In the genomic region with DNA sequence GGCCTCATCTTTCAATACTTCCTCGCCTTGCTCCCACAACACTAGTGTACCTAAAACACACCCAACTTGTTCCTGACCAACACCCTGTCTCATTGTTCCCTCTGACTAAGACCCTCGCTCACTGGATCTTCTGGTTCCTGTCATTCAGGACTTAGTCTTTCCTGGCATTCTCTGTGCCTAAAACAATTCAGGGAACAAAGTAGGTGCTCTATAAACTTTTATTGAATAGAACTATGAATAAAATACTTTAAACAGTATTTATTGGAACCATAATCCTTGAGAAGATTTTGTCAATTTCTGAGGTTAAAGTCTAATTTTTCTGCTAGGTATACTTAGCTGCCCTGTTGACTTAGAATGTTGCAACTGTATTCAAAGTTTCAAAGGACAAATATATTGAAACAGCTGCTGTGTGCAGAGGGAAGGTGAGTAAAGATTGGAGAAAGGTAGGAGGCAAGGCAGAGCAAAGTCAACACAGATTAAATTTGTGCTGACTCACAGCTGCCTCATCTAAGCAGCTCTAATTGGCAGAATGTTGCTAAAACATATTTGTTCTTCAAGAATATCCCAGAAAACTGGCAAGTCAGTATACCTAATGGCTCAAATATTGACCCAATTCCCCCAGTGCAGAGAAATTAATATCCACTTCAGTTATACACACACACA, we compare ENCODE assay signal across 13 cellular contexts. TPM values are rescaled to one million over a fixed set of nuclear protein-coding genes. Genes with fewer than 3 reads are reported as not detected.
DNase-seq lines count a peak whose midpoint lies in the region; ATAC-seq, FAIRE-seq and TF ChIP-seq lines count a peak whose summit lies in the region.
"Had no signal": no experiment of that assay in that cellular context is flagged by ENCODE, and none has a peak within 500 bp of the region (broad histone marks: within the 10 kb centered on the region; RNA-seq: fewer than 3 reads in every experiment).

No MANE protein-coding gene starts in this region.

- H2BK12ac ChIP-seq in H1 (ENCODE audit: low read depth, low read length): no peak overlapping the region

- H3K18ac ChIP-seq in H1 (ENCODE audit: extremely low read depth, low read length): no peak overlapping the region

- H3K4me3 Mint-ChIP-seq in neural crest cell (no peak overlapping the region), neural progenitor cell (no peak overlapping the region)

- no peak overlapping the region for H4K8ac ChIP-seq in H1 (ENCODE audit: extremely low read depth, insufficient read depth, low read length)

- H3K36me3 ChIP-seq in H1 (ENCODE audit: control insufficient read depth in 2 of 4, insufficient read depth in 4 of 4, low read length in 3 of 4) (no peaks in the 10 kb centered on the region), neural progenitor cell (no peaks in the 10 kb centered on the region)
- H3K36me3 ChIP-seq: ovary had no signal

- peaks cover 11% of the 10 kb centered on the region for H3F3A ChIP-seq in neural progenitor cell (ENCODE audit: low read depth)

- TF ChIP-seq EP300 in H1 (IDR thresholded peaks at IDR 0.05; ENCODE audit: borderline replicate concordance in 1 of 2, low read depth in 2 of 2, low read length in 2 of 2): no peak

- ATAC-seq in GM18868 (IDR thresholded peaks at IDR 0.05; ENCODE audit: unreplicated experiment) (no peak), GM21825 (IDR thresholded peaks at IDR 0.05; ENCODE audit: unreplicated experiment) (no peak), GM18861 (IDR thresholded peaks at IDR 0.05; ENCODE audit: unreplicated experiment) (no peak)

- no peak overlapping the region for H2BK15ac ChIP-seq in H1 (ENCODE audit: low read length)

- no peaks in the 10 kb centered on the region for H4K20me1 ChIP-seq in H1 (replicated peaks in 1 of 2; ENCODE audit: control insufficient read depth in 1 of 2, insufficient read depth in 2 of 2, low read length in 2 of 2)
- H4K20me1 ChIP-seq in neural progenitor cell (ENCODE audit: low read depth): no peaks in the 10 kb centered on the region

- no peaks in the 10 kb centered on the region for H3K23me2 ChIP-seq in H1 (ENCODE audit: low read depth, low read length)

- WGBS in H1 (ENCODE audit: extremely low coverage in 1 of 2, insufficient coverage in 1 of 2, insufficient read length in 1 of 2, insufficient replicate concordance in 2 of 2, low coverage in 1 of 2, low lambda C conversion rate in 2 of 2, missing lambda C conversion rate in 1 of 2), 2 experiments: 88% methylated on average over 2 of the region's 2 CpGs; no CpG with 5 or more reads in 1 of the 2 experiments

- H2AFZ ChIP-seq in H1 (ENCODE audit: low read length) (no peak overlapping the region), neural progenitor cell (replicated peaks) (no peak overlapping the region)

- no peaks in the 10 kb centered on the region for H3K79me1 ChIP-seq in H1 (ENCODE audit: low read depth, low read length)

- no peak overlapping the region for H2BK120ac ChIP-seq in H1 (replicated peaks; ENCODE audit: low read depth, low read length)

- TF ChIP-seq POLR2A in H1 (IDR thresholded peaks at IDR 0.05; ENCODE audit: control extremely low read depth in 1 of 2, low read depth in 2 of 2, low read length in 2 of 2): no peak

- H3K9ac ChIP-seq in H1 (replicated peaks in 1 of 4; ENCODE audit: extremely low read depth in 1 of 4, low read depth in 3 of 4, low read length in 3 of 4) (no peak overlapping the region), neural progenitor cell (no peak overlapping the region)

- no peak overlapping the region for H3K27ac ChIP-seq in H1 (ENCODE audit: low read depth, low read length)
- H3K27ac ChIP-seq in neural progenitor cell: no peak overlapping the region
- H3K27ac ChIP-seq: ovary, SK-N-MC had no signal

- CTCF ChIA-PET in H1 (lab: Charles Lee; ENCODE audit: partially characterized antibody): interaction anchor here (0.6 to 3.2 kb wide), 17 partner anchors 9 to 157 kb away, joined by 3 to 20 read pairs (median 5); no protein-coding TSS in a partner anchor

- no peak overlapping the region for H3K14ac ChIP-seq in H1 (ENCODE audit: insufficient read length)

- H4K91ac ChIP-seq in H1 (replicated peaks; ENCODE audit: insufficient read length, low read length): no peak overlapping the region

- H3K27me3 Mint-ChIP-seq in neural crest cell (ENCODE audit: low read depth): no peaks in the 10 kb centered on the region
- H3K27me3 Mint-ChIP-seq in neural progenitor cell (ENCODE audit: insufficient read depth, low read depth): no peaks in the 10 kb centered on the region

- H2AK5ac ChIP-seq in H1 (ENCODE audit: low read depth, low read length): no peak overlapping the region

- H3K4me1 ChIP-seq in H1 (replicated peaks in 1 of 4; ENCODE audit: control insufficient read depth in 3 of 4, insufficient read depth in 4 of 4, low read length in 3 of 4) (no peaks in the 10 kb centered on the region), neural progenitor cell (peaks cover 15% of the 10 kb centered on the region)

- no peak overlapping the region for H3K23ac ChIP-seq in H1 (ENCODE audit: insufficient read length)

- H3K4me2 ChIP-seq in H1 (ENCODE audit: insufficient read depth in 1 of 2, low read depth in 2 of 2, low read length in 2 of 2): no peak overlapping the region
- H3K4me2 ChIP-seq in neural progenitor cell: no peak overlapping the region

- no peak overlapping the region for H3K56ac ChIP-seq in H1 (replicated peaks; ENCODE audit: insufficient read length, low read depth, low read length)

- no peak overlapping the region; the same call in 1 of the 2 replicates for H2BK20ac ChIP-seq in H1 (ENCODE audit: low read length)

- H3K27me3 ChIP-seq in H1 (replicated peaks in 1 of 4; ENCODE audit: control insufficient read depth in 3 of 4, extremely low read depth in 1 of 4, insufficient read depth in 3 of 4, low read length in 3 of 4) (no peaks in the 10 kb centered on the region), neural progenitor cell (no peaks in the 10 kb centered on the region)
- H3K27me3 ChIP-seq: ovary had no signal

- H3K9me3 ChIP-seq in H1 (ENCODE audit: insufficient read depth in 2 of 2, low read depth in 1 of 2, low read length in 1 of 2) (no peaks in the 10 kb centered on the region), neural progenitor cell (ENCODE audit: low read depth) (no peaks in the 10 kb centered on the region)
- H3K9me3 ChIP-seq: ovary had no signal

- H4K5ac ChIP-seq in H1 (ENCODE audit: insufficient read length, low read depth, low read length): no peak overlapping the region

- TF ChIP-seq RAD21 in H1 (IDR thresholded peaks at IDR 0.05 in 1 of 2, conservative IDR thresholded peaks at IDR 0.05 in 1 of 2; ENCODE audit: low read depth in 2 of 2, low read length in 2 of 2): no peak

- H3K9me3 Mint-ChIP-seq in neural crest cell (peaks cover 6% of the 10 kb centered on the region), neural progenitor cell (no peaks in the 10 kb centered on the region)

- H3K4me3 ChIP-seq in H1 (ENCODE audit: extremely low read depth in 1 of 4, insufficient read depth in 2 of 4, low read depth in 3 of 4, low read length in 4 of 4) (no peak overlapping the region), neural progenitor cell (no peak overlapping the region)
- H3K4me3 ChIP-seq: ovary, SK-N-MC had no signal

- no peak for TF ChIP-seq CTCF in H1 (IDR thresholded peaks at IDR 0.05; ENCODE audit: control extremely low read depth in 1 of 3, insufficient read depth in 1 of 3, low read depth in 1 of 3, low read length in 3 of 3)
- no peak for TF ChIP-seq CTCF in neural crest cell (conservative IDR thresholded peaks at IDR 0.05)
- TF ChIP-seq CTCF in neural progenitor cell (IDR thresholded peaks at IDR 0.05): no peak

- no peak overlapping the region for H3K4ac ChIP-seq in H1 (replicated peaks; ENCODE audit: insufficient read length, low read depth, low read length)

- H3K36me3 Mint-ChIP-seq in neural crest cell (ENCODE audit: low read depth): no peaks in the 10 kb centered on the region
- H3K36me3 Mint-ChIP-seq in neural progenitor cell: no peaks in the 10 kb centered on the region

- H3K4me1 Mint-ChIP-seq in neural crest cell: peaks cover 4% of the 10 kb centered on the region
- peaks cover 3% of the 10 kb centered on the region for H3K4me1 Mint-ChIP-seq in neural progenitor cell

- POLR2A ChIA-PET in H1 (lab: Charles Lee; ENCODE audit: partially characterized antibody): no interaction called here

- no peak for FAIRE-seq in H1 (lab: Jason Lieb, UNC)

- H3K79me2 ChIP-seq in H1 (ENCODE audit: control insufficient read depth in 1 of 2, insufficient read depth in 2 of 2, low read length in 2 of 2) (no peaks in the 10 kb centered on the region), neural progenitor cell (ENCODE audit: low read depth) (no peaks in the 10 kb centered on the region)

- H3K27ac Mint-ChIP-seq in neural crest cell (ENCODE audit: unreplicated experiment) (peak overlapping the region; percentile 32), neural progenitor cell (no peak overlapping the region)

- DNase-seq in GM03348 (ENCODE audit: low spot score) (peak; percentile 23), NCI-H345 treated with DMSO at 0.1 percent for 48 hours (lab: John Stamatoyannopoulos, UW; ENCODE audit: unreplicated experiment) (peak; percentile 13), H1 (ENCODE audit: low read depth in 1 of 2, low spot score in 2 of 2) (no peak), neural crest cell (ENCODE audit: low read depth, low spot score) (no peak), neural progenitor cell (ENCODE audit: low spot score) (no peak)
- DNase-seq: central memory CD4-positive, alpha-beta T cell; hypothalamus; ovary had no signal

- H2BK5ac ChIP-seq in H1 (ENCODE audit: low read depth, low read length): no peak overlapping the region

RNA-seq across cellular contexts. Expression of gene GSTA2, which starts 37.6 kb away (rescaled TPM):
- total RNA-seq in H1 (2021; fragmentation: NEBNext Ultra II Directional; extraction: Animal tissue kit (Norgen Biotek cat#: 25700)): not detected in 2 replicates
- 0.05 TPM in 1 of 2 replicates, not detected in the other for polyA plus RNA-seq in H1 (2011; rRNA removed)
- polyA plus RNA-seq in H1 (2011; cell fraction: cytosol; rRNA removed): not detected
- not detected for polyA plus RNA-seq in H1 (2011; cell fraction: nucleus; rRNA removed)
- polyA plus RNA-seq in H1 (2012, experiment 1 of 2): not detected in 4 replicates
- not detected for polyA plus RNA-seq in H1 (2012, experiment 2 of 2)
- 0.06 TPM for polyA plus RNA-seq in H1 (2013, experiment 1 of 2)
- 0.07 TPM for polyA plus RNA-seq in H1 (2013, experiment 2 of 2)
- not detected in 2 replicates for polyA minus RNA-seq in H1 (2011; rRNA and poly(A)+ RNA removed)
- polyA minus RNA-seq in H1 (2011; cell fraction: cytosol; rRNA and poly(A)+ RNA removed): not detected
- not detected for polyA minus RNA-seq in H1 (2011; cell fraction: nucleus; rRNA and poly(A)+ RNA removed)
- total RNA-seq in neural crest cell (not detected in 2 replicates), neural progenitor cell (ENCODE audit: low replicate concordance) (not detected in 2 replicates)
- total RNA-seq: activated CD8-positive, alpha-beta memory T cell treated with anti-CD3 and anti-CD28 coated beads for 36 hours had no signal

RNA-seq across cellular contexts. Expression of gene TMEM14A, which starts 54.7 kb away (rescaled TPM):
- 11.2 and 12.5 TPM in 2 replicates for total RNA-seq in H1 (2021; fragmentation: NEBNext Ultra II Directional; extraction: Animal tissue kit (Norgen Biotek cat#: 25700))
- polyA plus RNA-seq in H1 (2011; rRNA removed): 8.9 and 11.1 TPM in 2 replicates
- polyA plus RNA-seq in H1 (2011; cell fraction: cytosol; rRNA removed): 13.4 TPM
- polyA plus RNA-seq in H1 (2011; cell fraction: nucleus; rRNA removed): 1.9 TPM
- polyA plus RNA-seq in H1 (2012, experiment 1 of 2): 7.7 to 9.8 TPM (median 9.0 TPM) in 4 replicates
- 11.8 TPM for polyA plus RNA-seq in H1 (2012, experiment 2 of 2)
- polyA plus RNA-seq in H1 (2013, experiment 1 of 2): 8.2 TPM
- polyA plus RNA-seq in H1 (2013, experiment 2 of 2): 7.3 TPM
- polyA minus RNA-seq in H1 (2011; rRNA and poly(A)+ RNA removed): 1.3 and 1.8 TPM in 2 replicates
- 2.0 TPM for polyA minus RNA-seq in H1 (2011; cell fraction: cytosol; rRNA and poly(A)+ RNA removed)
- polyA minus RNA-seq in H1 (2011; cell fraction: nucleus; rRNA and poly(A)+ RNA removed): 3.6 TPM
- 25.0 and 27.8 TPM in 2 replicates for total RNA-seq in neural crest cell
- total RNA-seq in neural progenitor cell (ENCODE audit: low replicate concordance): 23.4 and 33.7 TPM in 2 replicates

Comparison
In these comparisons a context has a peak if more than half of its experiments do, and no peak if none do; other contexts are left out.
1. DNase-seq: peak in GM03348 (single experiment) and NCI-H345 treated with DMSO at 0.1 percent for 48 hours (single experiment); none in H1 (0 of 2), neural crest cell (single experiment) and neural progenitor cell (single experiment).